ENCODE assay signal across 8 cellular contexts in the genomic region with DNA sequence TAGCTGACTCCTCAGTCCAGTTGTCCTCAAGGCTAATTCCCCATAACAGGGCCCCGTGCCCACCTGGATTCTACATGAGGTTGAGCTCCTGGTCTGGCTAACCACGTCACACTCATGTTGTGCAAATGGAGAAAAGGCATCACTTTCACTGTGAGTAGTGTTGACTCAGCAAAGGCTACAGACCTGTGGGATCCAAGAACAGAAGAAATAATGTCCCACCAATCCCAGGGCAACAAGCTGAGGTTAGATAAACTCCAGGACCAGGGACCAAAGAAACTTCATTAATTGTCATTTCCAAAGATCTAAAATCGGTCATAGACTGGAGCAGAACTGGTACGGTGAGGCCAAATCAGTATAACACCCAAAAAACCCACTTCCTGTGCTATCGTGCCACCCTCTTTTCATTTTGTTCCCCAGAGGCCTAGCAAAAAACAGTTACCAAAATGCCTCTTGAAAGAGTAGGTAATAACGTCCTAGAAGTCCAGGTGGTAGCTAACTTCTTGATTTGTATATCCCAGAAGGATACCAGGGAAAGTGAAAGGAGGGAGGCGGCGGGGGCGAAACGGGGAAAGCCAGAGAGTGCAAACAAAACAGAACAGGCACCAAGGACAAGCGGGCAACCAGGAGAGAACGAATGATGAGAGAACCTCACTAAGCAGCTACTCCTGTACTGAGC. TPM values are rescaled to one million over a fixed set of nuclear protein-coding genes. Genes with fewer than 3 reads are reported as not detected.
DNase-seq lines count a peak whose midpoint lies in the region; FAIRE-seq and TF ChIP-seq lines count a peak whose summit lies in the region.

No MANE protein-coding gene starts in this region.

- H3K36me3 Mint-ChIP-seq in neural crest cell (ENCODE audit: low read depth): peaks cover 2% of the 10 kb centered on the region

- H3K27me3 ChIP-seq in PC-9 (ENCODE audit: insufficient read depth, low read depth): no peaks in the 10 kb centered on the region
- no peaks in the 10 kb centered on the region for H3K27me3 ChIP-seq in ascending aorta

- no peak for TF ChIP-seq CTCF in GM12864 (IDR thresholded peaks at IDR 0.05; ENCODE audit: low read depth, low read length, missing control alignments)
- no peak for TF ChIP-seq CTCF in PC-9 (conservative IDR thresholded peaks at IDR 0.05)
- TF ChIP-seq CTCF in ascending aorta (IDR thresholded peaks at IDR 0.05): no peak
- TF ChIP-seq CTCF in neural crest cell (conservative IDR thresholded peaks at IDR 0.05): no peak

- intact Hi-C loops in PC-9 (cut with micrococcal nuclease; ENCODE audit: unreplicated experiment) (loop anchor here (5.0 kb wide), 1 partner anchor 443 kb away; a partner anchor contains a TSS), ascending aorta (cut with DNase I) (loop anchor here (5.0 kb wide), 1 partner anchor 133 kb away; a partner anchor contains a TSS)

- H3K79me2 ChIP-seq in PC-9 (ENCODE audit: low read depth): peaks cover 40% of the 10 kb centered on the region

- H3K4me3 Mint-ChIP-seq in neural crest cell: peak overlapping the region; percentile 96

- peak overlapping the region; percentile 99 for H3K4me2 ChIP-seq in PC-9

- DNase-seq in GM12864 (ENCODE audit: low read depth): peak; percentile 27
- DNase-seq in PC-9: no peak
- no peak for DNase-seq in ascending aorta (ENCODE audit: low spot score in 2 of 2)
- no peak for DNase-seq in neural crest cell (ENCODE audit: low read depth, low spot score)
- DNase-seq in NCI-H1694 treated with DMSO at 0.1 percent for 48 hours (lab: John Stamatoyannopoulos, UW): no peak
- DNase-seq in DMS79 (lab: John Stamatoyannopoulos, UW): no peak
- no peak for DNase-seq in H54 (ENCODE audit: insufficient read length, low spot score)
- no peak for DNase-seq in NCI-H2171 (lab: John Stamatoyannopoulos, UW)

- FAIRE-seq in H54 (lab: Jason Lieb, UNC): no peak

- H3F3A ChIP-seq in PC-9 (ENCODE audit: insufficient read depth, low read depth): peaks cover 15% of the 10 kb centered on the region; the same call in 1 of the 2 replicates

- POLR2A ChIA-PET in PC-9 (lab: Charles Lee; ENCODE audit: unreplicated experiment): interaction anchor here (0.6 kb wide), 1 partner anchor 435 kb away, joined by 3 read pairs; no protein-coding TSS in a partner anchor

- no peak overlapping the region for H2AFZ ChIP-seq in PC-9

- no peak for TF ChIP-seq POLR2A in H54 (IDR thresholded peaks at IDR 0.05; ENCODE audit: low read depth, low read length)

- H3K9me2 ChIP-seq in PC-9 (ENCODE audit: insufficient read depth): no peaks in the 10 kb centered on the region

- no peaks in the 10 kb centered on the region for H3K9me3 Mint-ChIP-seq in neural crest cell

- CTCF ChIA-PET in PC-9 (lab: Charles Lee): interaction anchor here (0.6 to 0.7 kb wide), 3 partner anchors 152 to 815 kb away, joined by 4 to 8 read pairs (median 4); no protein-coding TSS in a partner anchor

- H3K27ac ChIP-seq in PC-9 (no peak overlapping the region), ascending aorta (peak overlapping the region in 1 of 2 donors; percentile 8)

- no peak overlapping the region for H3K27ac Mint-ChIP-seq in neural crest cell (ENCODE audit: unreplicated experiment)

- no TSS peak for BruUV-seq in PC-9 (replicated peaks; lab: Mats Ljungman, UMichigan)

- no peaks in the 10 kb centered on the region for H3K27me3 Mint-ChIP-seq in neural crest cell (ENCODE audit: low read depth)

- H3K9me3 ChIP-seq in PC-9 (ENCODE audit: insufficient read depth, low read depth) (no peaks in the 10 kb centered on the region), ascending aorta (no peaks in the 10 kb centered on the region)

- H3K4me3 ChIP-seq in GM12864 (ENCODE audit: low read depth, low read length): peak overlapping the region; percentile 96
- peak overlapping the region; percentile 99; the same call in 1 of the 2 replicates for H3K4me3 ChIP-seq in PC-9
- H3K4me3 ChIP-seq in ascending aorta: peak overlapping the region; percentile 2 to 89

- peaks cover 7% of the 10 kb centered on the region; the same call in 1 of the 2 replicates for H4K20me1 ChIP-seq in PC-9 (ENCODE audit: insufficient read depth)

- peaks cover 40% of the 10 kb centered on the region for H3K4me1 Mint-ChIP-seq in neural crest cell

- H3K36me3 ChIP-seq in PC-9 (ENCODE audit: low read depth) (0 out of 2 replicates have a peak, but pooled peaks cover 8% of the 10 kb centered on the region), ascending aorta (peaks cover 25 to 35% of the 10 kb centered on the region in 2 donors)

- H3K4me1 ChIP-seq in PC-9 (replicated peaks; ENCODE audit: insufficient read depth): peaks cover 25% of the 10 kb centered on the region
- H3K4me1 ChIP-seq in ascending aorta: peaks cover 11 to 24% of the 10 kb centered on the region in 2 donors

RNA-seq across cellular contexts. Expression of a gene that starts 1.4 kb away (rescaled TPM):
- total RNA-seq in PC-9 (2021): 41.6 and 50.4 TPM in 2 replicates
- total RNA-seq in ascending aorta: 112 TPM
- total RNA-seq in neural crest cell: 49.7 and 53.1 TPM in 2 replicates

RNA-seq across cellular contexts. Expression of a gene that starts 2.0 kb away (rescaled TPM):
- 27.2 and 28.1 TPM in 2 replicates for total RNA-seq in PC-9 (2021)
- 0.53 TPM for total RNA-seq in ascending aorta
- 47.2 and 47.5 TPM in 2 replicates for total RNA-seq in neural crest cell

RNA-seq across cellular contexts. Expression of a gene that starts 31.3 kb away (rescaled TPM):
- total RNA-seq in PC-9 (2021): 11.0 and 16.9 TPM in 2 replicates
- 6,542 TPM for total RNA-seq in ascending aorta
- 6.4 and 7.7 TPM in 2 replicates for total RNA-seq in neural crest cell

RNA-seq across cellular contexts. Expression of a gene that starts 51.9 kb away (rescaled TPM):
- total RNA-seq in PC-9 (2021) (20.1 and 20.3 TPM in 2 replicates), ascending aorta (45.4 TPM), neural crest cell (33.5 and 37.6 TPM in 2 replicates)

Comparison
In these comparisons a context has a peak if more than half of its experiments do, and no peak if none do; other contexts are left out.
1. H3K4me3 ChIP-seq: peak in every context shown above with its lines; median percentile 99 in PC-9; 96 in GM12864; 46 in ascending aorta.
2. RNA of a gene that starts 2.0 kb away (total RNA-seq): 47.2 to 47.5 TPM in neural crest cell and 27.2 to 28.1 TPM in PC-9; 0.53 TPM in ascending aorta (single experiment); every median in the first group is over 10 times any median in the second.
3. RNA of a gene that starts 31.3 kb away (total RNA-seq): 6,542 TPM in ascending aorta (single experiment); 11.0 to 16.9 TPM in PC-9 and 6.4 to 7.7 TPM in neural crest cell; every median in the first group is over 100 times any median in the second.